ENCODE assay signal across 8 cellular contexts in genomic region chr4:169270156-169270809, GRCh38. TPM values are rescaled to one million over a fixed set of nuclear protein-coding genes. Genes with fewer than 3 reads are reported as not detected.
DNase-seq lines count a peak whose midpoint lies in the region; ATAC-seq, FAIRE-seq and TF ChIP-seq lines count a peak whose summit lies in the region.

No MANE protein-coding gene starts in this region.

- peak overlapping the region; percentile 26; the same call in 1 of the 2 replicates for H2BK5ac ChIP-seq in H1 (ENCODE audit: low read depth, low read length)

- peak; percentile 60 for ATAC-seq in GM21528 (IDR thresholded peaks at IDR 0.05; ENCODE audit: low FRiP score, unreplicated experiment)
- peak; percentile 51 to 57 (median 54) for ATAC-seq in T-cell (replicated peaks in 1 of 4)

- H3K23me2 ChIP-seq in H1 (ENCODE audit: low read depth, low read length), result peaks cover 5% of the 10 kb centered on the region; the same call in 1 of the 2 replicates

- H3K18ac ChIP-seq in H1 (ENCODE audit: extremely low read depth, low read length), result peak overlapping the region; percentile 76; the same call in 1 of the 2 replicates

- no peak for TF ChIP-seq POLR2A in H1 (IDR thresholded peaks at IDR 0.05; ENCODE audit: control extremely low read depth in 1 of 2, low read depth in 2 of 2, low read length in 2 of 2)

- WGBS in HUES64, result under 1% methylated on average over 56 of the region's 56 CpGs
- 1% methylated on average over 46 of the region's 56 CpGs; no CpG with 5 or more reads in 1 of the 2 experiments for WGBS in H1 (ENCODE audit: extremely low coverage in 1 of 2, insufficient coverage in 1 of 2, insufficient read length in 1 of 2, insufficient replicate concordance in 2 of 2, low coverage in 1 of 2, low lambda C conversion rate in 2 of 2, missing lambda C conversion rate in 1 of 2), 2 experiments

- peaks cover 14% of the 10 kb centered on the region for H3K27me3 ChIP-seq in HUES64 (ENCODE audit: insufficient read depth, low read length)
- no peaks in the 10 kb centered on the region; a peak in 2 of 7 replicates for H3K27me3 ChIP-seq in H1 (replicated peaks in 1 of 4; ENCODE audit: control insufficient read depth in 3 of 4, extremely low read depth in 1 of 4, insufficient read depth in 3 of 4, low read length in 3 of 4)

- no peak for TF ChIP-seq EP300 in H1 (IDR thresholded peaks at IDR 0.05; ENCODE audit: borderline replicate concordance in 1 of 2, low read depth in 2 of 2, low read length in 2 of 2)

- H3K79me1 ChIP-seq in H1 (ENCODE audit: low read depth, low read length), result peaks cover 3% of the 10 kb centered on the region; the same call in 1 of the 2 replicates

- H2BK20ac ChIP-seq in H1 (ENCODE audit: low read length), result no peak overlapping the region

- H3K9ac ChIP-seq in HUES64 (ENCODE audit: low read depth, low read length) (peak overlapping the region; percentile 93), H1 (replicated peaks in 1 of 4; ENCODE audit: extremely low read depth in 1 of 4, low read depth in 3 of 4, low read length in 3 of 4) (peak overlapping the region; percentile 76 to 85 (median 83))

- H3K27ac ChIP-seq in HUES64 (ENCODE audit: low read depth, low read length) (peak overlapping the region; percentile 57), H1 (ENCODE audit: low read depth, low read length) (peak overlapping the region; percentile 73), substantia nigra (ENCODE audit: low read depth, low read length, poor library complexity, severe bottlenecking) (peak overlapping the region; percentile 89)

- no peak overlapping the region for H2AFZ ChIP-seq in H1 (ENCODE audit: low read length)

- peaks cover 52 to 54% of the 10 kb centered on the region in 2 donors for H3K27me3 Mint-ChIP-seq in T-cell

- H3K79me2 ChIP-seq in H1 (ENCODE audit: control insufficient read depth in 1 of 2, insufficient read depth in 2 of 2, low read length in 2 of 2), result peaks cover 0 to 46% of the 10 kb centered on the region in 2 experiments; a peak in 2 of 4 replicates

- H4K5ac ChIP-seq in H1 (ENCODE audit: insufficient read length, low read depth, low read length), result peak overlapping the region; percentile 75

- peak; percentile 36 to 46 for DNase-seq in NCI-H524 (lab: John Stamatoyannopoulos, UW)
- DNase-seq in NCI-H524 treated with DMSO at 0.1 percent for 48 hours (lab: John Stamatoyannopoulos, UW), result no peak
- peak in 6 of 34 experiments; percentile 5 to 13 (median 11) for DNase-seq in T-cell
- peak in 1 of 2 experiments; percentile 82 for DNase-seq in H1 (ENCODE audit: low read depth in 1 of 2, low spot score in 2 of 2)
- peak; percentile 50 for DNase-seq in medulla oblongata (ENCODE audit: extremely low spot score)
- peak in 43 of 49 donors; percentile 3 to 78 (median 49) for DNase-seq in substantia nigra (lab: John Stamatoyannopoulos, UW)

- H3K4me3 ChIP-seq in HUES64 (ENCODE audit: low read length) (peak overlapping the region; percentile 99), H1 (ENCODE audit: extremely low read depth in 1 of 4, insufficient read depth in 2 of 4, low read depth in 3 of 4, low read length in 4 of 4) (peak overlapping the region; percentile 75 to 83 (median 82))

- POLR2A ChIA-PET in T-cell (lab: Charles Lee), result no interaction called here
- POLR2A ChIA-PET in H1 (lab: Charles Lee; ENCODE audit: partially characterized antibody), result interaction anchor here (0.9 to 3.9 kb wide), 13 partner anchors 8 to 260 kb away, joined by 3 to 34 read pairs (median 4); partner anchors contain the start of gene CBR4

- TF ChIP-seq CTCF in H1 (IDR thresholded peaks at IDR 0.05; ENCODE audit: control extremely low read depth in 1 of 3, insufficient read depth in 1 of 3, low read depth in 1 of 3, low read length in 3 of 3), result 0 out of 4 replicates have a peak, but pooled peaks of 1 of the 3 experiments have one; percentile 8

- H3K36me3 Mint-ChIP-seq in T-cell, result no peaks in the 10 kb centered on the region

- H2BK15ac ChIP-seq in H1 (ENCODE audit: low read length), result no peak overlapping the region

- no peak overlapping the region for H3K23ac ChIP-seq in H1 (ENCODE audit: insufficient read length)

- no peaks in the 10 kb centered on the region for H3K9me3 Mint-ChIP-seq in T-cell

- peak overlapping the region; percentile 50 for H3K4ac ChIP-seq in H1 (replicated peaks; ENCODE audit: insufficient read length, low read depth, low read length)

- no peak overlapping the region for H2BK120ac ChIP-seq in H1 (replicated peaks; ENCODE audit: low read depth, low read length)

- peak overlapping the region; percentile 67 to 76 (median 72) for H3K4me3 Mint-ChIP-seq in T-cell

- no peak overlapping the region for H2AK5ac ChIP-seq in H1 (ENCODE audit: low read depth, low read length)

- peaks cover 49% of the 10 kb centered on the region for H3K4me1 ChIP-seq in HUES64 (ENCODE audit: insufficient read depth, low read length)
- H3K4me1 ChIP-seq in H1 (replicated peaks in 1 of 4; ENCODE audit: control insufficient read depth in 3 of 4, insufficient read depth in 4 of 4, low read length in 3 of 4), result peaks cover 3 to 12% (median 5%) of the 10 kb centered on the region in 4 experiments; a peak in 5 of 7 replicates

- H4K20me1 ChIP-seq in H1 (replicated peaks in 1 of 2; ENCODE audit: control insufficient read depth in 1 of 2, insufficient read depth in 2 of 2, low read length in 2 of 2), result no peaks in the 10 kb centered on the region

- no peak for FAIRE-seq in H1 (lab: Jason Lieb, UNC)

- CTCF ChIA-PET in T-cell (lab: Charles Lee) (no interaction called here), H1 (lab: Charles Lee; ENCODE audit: partially characterized antibody) (interaction anchor here (1.1 to 3.4 kb wide), 9 partner anchors 10 to 152 kb away, joined by 3 to 24 read pairs (median 4); no protein-coding TSS in a partner anchor)

- no peak overlapping the region for H3K27ac Mint-ChIP-seq in T-cell

- peak overlapping the region; percentile 94 for H4K8ac ChIP-seq in H1 (ENCODE audit: extremely low read depth, insufficient read depth, low read length)

- H2BK12ac ChIP-seq in H1 (ENCODE audit: low read depth, low read length), result no peak overlapping the region

- H3K36me3 ChIP-seq in HUES64 (ENCODE audit: insufficient read depth, low read length) (no peaks in the 10 kb centered on the region), H1 (ENCODE audit: control insufficient read depth in 2 of 4, insufficient read depth in 4 of 4, low read length in 3 of 4) (no peaks in the 10 kb centered on the region)

- H3K4me2 ChIP-seq in H1 (ENCODE audit: insufficient read depth in 1 of 2, low read depth in 2 of 2, low read length in 2 of 2), result peak overlapping the region; percentile 76 to 85

- peak overlapping the region; percentile 52 for H3K56ac ChIP-seq in H1 (replicated peaks; ENCODE audit: insufficient read length, low read depth, low read length)

- H3K9me3 ChIP-seq in HUES64 (ENCODE audit: insufficient read depth, low read depth, low read length), result no peaks in the 10 kb centered on the region
- H3K9me3 ChIP-seq in H1 (ENCODE audit: insufficient read depth in 2 of 2, low read depth in 1 of 2, low read length in 1 of 2), result no peaks in the 10 kb centered on the region

- no peak overlapping the region for H3K14ac ChIP-seq in H1 (ENCODE audit: insufficient read length)

- peaks cover 8 to 13% (median 10%) of the 10 kb centered on the region in 3 donors for H3K4me1 Mint-ChIP-seq in T-cell

- H4K91ac ChIP-seq in H1 (replicated peaks; ENCODE audit: insufficient read length, low read length), result no peak overlapping the region

- TF ChIP-seq RAD21 in H1 (IDR thresholded peaks at IDR 0.05 in 1 of 2, conservative IDR thresholded peaks at IDR 0.05 in 1 of 2; ENCODE audit: low read depth in 2 of 2, low read length in 2 of 2), result peak in 1 of 2 experiments; percentile 23; a peak in 1 of 4 replicates

TF ChIP-seq in H1, 55 proteins besides CTCF, POLR2A, EP300 and RAD21 (continues in another document):
- peak in 1 of 2 experiments; percentile 50; a peak in 1 of 4 replicates for TF ChIP-seq HDAC2 (IDR thresholded peaks at IDR 0.05; ENCODE audit: borderline replicate concordance in 1 of 2, low read depth in 2 of 2, low read length in 2 of 2)
- TF ChIP-seq PHF8 (conservative IDR thresholded peaks at IDR 0.05; ENCODE audit: low read depth, low read length), result peak; percentile 67; the same call in 1 of the 2 replicates
- TF ChIP-seq ASH2L (IDR thresholded peaks at IDR 0.05; ENCODE audit: low read length), result peak; percentile 91
- TF ChIP-seq GABPA (IDR thresholded peaks at IDR 0.05; ENCODE audit: borderline replicate concordance, insufficient read depth, low read length), result no peak
- TF ChIP-seq TAF1 (IDR thresholded peaks at IDR 0.05; ENCODE audit: low read depth, low read length), result 0 out of 2 replicates have a peak, but pooled peaks have one; percentile 56
- TF ChIP-seq CHD2 (IDR thresholded peaks at IDR 0.05; ENCODE audit: low read length), result no peak
- TF ChIP-seq USF2 (IDR thresholded peaks at IDR 0.05; ENCODE audit: low read length), result no peak
- peak; percentile 55 for TF ChIP-seq CEBPB (IDR thresholded peaks at IDR 0.05; ENCODE audit: low read depth, low read length)
- peak; percentile 91 for TF ChIP-seq KDM4A (IDR thresholded peaks at IDR 0.05; ENCODE audit: low read depth, low read length, severe bottlenecking)
- TF ChIP-seq EGR1 (IDR thresholded peaks at IDR 0.05; ENCODE audit: borderline replicate concordance, low read depth, low read length), result no peak
- TF ChIP-seq HDAC6 (IDR thresholded peaks at IDR 0.05; ENCODE audit: low read depth, low read length), result no peak
- peak; percentile 60 to 62; a peak in 2 of 4 replicates for TF ChIP-seq SIN3A (conservative IDR thresholded peaks at IDR 0.05 in 1 of 2, IDR thresholded peaks at IDR 0.05 in 1 of 2; ENCODE audit: low read depth in 1 of 2, low read length in 2 of 2)

RNA-seq across cellular contexts. Expression of gene SH3RF1, which starts 0.5 kb away (rescaled TPM):
- 6.9 TPM for polyA plus RNA-seq in HUES64 (2013, experiment 1 of 2)
- 7.0 TPM for polyA plus RNA-seq in HUES64 (2013, experiment 2 of 2)
- under 1 TPM in 4 of 5 donors, not detected in 1; 0.23 to 0.60 (median 0.27) TPM for total RNA-seq in T-cell
- 14.2 and 15.1 TPM in 2 replicates for total RNA-seq in H1 (2021; fragmentation: NEBNext Ultra II Directional; extraction: Animal tissue kit (Norgen Biotek cat#: 25700))
- polyA plus RNA-seq in H1 (2011; rRNA removed), result 6.9 and 9.4 TPM in 2 replicates
- 3.9 TPM for polyA plus RNA-seq in H1 (2011; cell fraction: cytosol; rRNA removed)
- 13.3 TPM for polyA plus RNA-seq in H1 (2011; cell fraction: nucleus; rRNA removed)
- polyA plus RNA-seq in H1 (2012, experiment 1 of 2), result 6.8 to 8.9 TPM (median 6.9 TPM) in 4 replicates
- 1.9 TPM for polyA plus RNA-seq in H1 (2012, experiment 2 of 2)
- 6.7 TPM for polyA plus RNA-seq in H1 (2013, experiment 1 of 2)
- 6.9 TPM for polyA plus RNA-seq in H1 (2013, experiment 2 of 2)
- 36.6 and 41.2 TPM in 2 replicates for polyA minus RNA-seq in H1 (2011; rRNA and poly(A)+ RNA removed)
- 8.7 TPM for polyA minus RNA-seq in H1 (2011; cell fraction: cytosol; rRNA and poly(A)+ RNA removed)
- polyA minus RNA-seq in H1 (2011; cell fraction: nucleus; rRNA and poly(A)+ RNA removed), result 31.0 TPM
